Comparison of ENCODE assay signal across 19 cellular contexts in genomic region chr9:105841562-105841961, GRCh38.
"Had no signal": no experiment of that assay in that cellular context is flagged by ENCODE, and none has a peak within 500 bp of the region (broad histone marks: within the 10 kb centered on the region; RNA-seq: fewer than 3 reads in every experiment).

No MANE protein-coding gene starts in this region.

- H3K27ac ChIP-seq: colonic mucosa, coronary artery, dorsolateral prefrontal cortex, epithelial cell of prostate, esophagus muscularis mucosa, esophagus squamous epithelium, foreskin keratinocyte, gastrocnemius medialis, gastroesophageal sphincter, heart left ventricle, heart right ventricle had no signal

- H3K4me1 ChIP-seq: colonic mucosa, esophagus muscularis mucosa, esophagus squamous epithelium, foreskin keratinocyte, gastrocnemius medialis, gastroesophageal sphincter, heart left ventricle, heart right ventricle had no signal

- H3K4me3 Mint-ChIP-seq: dendritic cell treated with granulocyte-macrophage colony-stimulating factor and Interleukin-4, amounts not matched to agents 40 ng/mL and 50 ng/mL, for 4 days; effector memory CD8-positive, alpha-beta T cell; endodermal cell had no signal

- DNase-seq: cortex of kidney; dorsolateral prefrontal cortex; effector CD4-positive, alpha-beta T cell; effector CD8-positive, alpha-beta T cell; effector memory CD4-positive, alpha-beta T cell; effector memory CD8-positive, alpha-beta T cell; esophagus squamous epithelium; foreskin keratinocyte; gastrocnemius medialis; heart left ventricle; heart right ventricle had no signal

- ATAC-seq: effector memory CD8-positive, alpha-beta T cell; gastrocnemius medialis; gastroesophageal sphincter; heart left ventricle; heart right ventricle had no signal

- H3K27me3 Mint-ChIP-seq: dendritic cell treated with granulocyte-macrophage colony-stimulating factor and Interleukin-4, amounts not matched to agents 40 ng/mL and 50 ng/mL, for 4 days; effector memory CD8-positive, alpha-beta T cell had no signal

- H3K27ac Mint-ChIP-seq: dendritic cell treated with granulocyte-macrophage colony-stimulating factor and Interleukin-4, amounts not matched to agents 40 ng/mL and 50 ng/mL, for 4 days; effector memory CD8-positive, alpha-beta T cell; endodermal cell had no signal

- H3K9me3 Mint-ChIP-seq: dendritic cell treated with granulocyte-macrophage colony-stimulating factor and Interleukin-4, amounts not matched to agents 40 ng/mL and 50 ng/mL, for 4 days; effector memory CD8-positive, alpha-beta T cell; endodermal cell had no signal

- H3K9me3 ChIP-seq: colonic mucosa, esophagus squamous epithelium, gastrocnemius medialis, gastroesophageal sphincter had no signal

- FAIRE-seq: colon had no signal

- H3K4me3 ChIP-seq: colonic mucosa, coronary artery, dorsolateral prefrontal cortex, esophagus muscularis mucosa, esophagus squamous epithelium, gastrocnemius medialis, gastroesophageal sphincter, heart left ventricle, heart right ventricle had no signal
